ENCODE assay signal across 8 cellular contexts in the genomic region with DNA sequence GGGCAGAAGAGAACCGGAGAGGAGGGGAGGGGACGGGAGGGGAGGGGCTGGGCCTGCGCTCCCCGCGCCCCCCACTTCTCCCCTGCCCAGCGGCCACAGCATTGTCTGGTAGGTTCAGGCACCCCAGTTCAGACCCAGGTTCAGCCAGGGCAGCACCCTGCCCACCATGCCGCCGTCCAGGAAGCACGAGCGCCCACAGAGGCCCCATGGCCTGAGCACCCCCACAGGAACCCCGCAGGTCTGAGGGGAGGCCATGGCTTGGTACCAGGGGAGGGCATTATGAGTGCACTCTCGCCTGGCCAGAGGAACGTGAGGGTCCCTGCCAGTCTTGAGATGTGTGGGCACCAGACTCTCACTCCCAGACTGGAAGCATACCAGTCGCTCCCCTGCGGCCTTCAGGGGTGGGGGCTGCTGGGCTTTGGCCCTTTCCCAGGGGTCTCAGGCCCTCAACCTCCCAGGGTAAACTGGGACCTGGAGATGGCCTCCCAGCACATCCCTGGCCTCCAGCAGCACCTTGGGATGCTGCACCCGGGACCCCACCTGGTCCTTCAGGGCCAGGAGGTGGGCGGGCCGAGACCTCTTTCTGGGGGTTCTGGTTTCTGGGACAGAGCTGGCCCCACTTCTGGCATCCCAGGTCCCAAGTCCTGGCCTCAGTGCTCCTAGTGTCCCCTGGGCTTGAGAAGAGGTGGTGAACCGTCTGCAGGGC. TPM values are rescaled to one million over a fixed set of nuclear protein-coding genes. Genes with fewer than 3 reads are reported as not detected.
DNase-seq lines count a peak whose midpoint lies in the region; ATAC-seq, FAIRE-seq and TF ChIP-seq lines count a peak whose summit lies in the region.

No MANE protein-coding gene starts in this region.

- H3K27ac ChIP-seq in MM.1S (ENCODE audit: low read length) (peak overlapping the region; percentile 55; the same call in 1 of the 2 replicates), K562 (ENCODE audit: extremely low read depth, low read depth, low read length) (peak overlapping the region; percentile 57; the same call in 1 of the 3 replicates), mesodermal cell (ENCODE audit: low read depth, low read length, severe bottlenecking) (peak overlapping the region; percentile 44), testis (peak overlapping the region; percentile 50 to 83)

- 60% methylated on average over 7 of the region's 19 CpGs for WGBS in K562 (ENCODE audit: insufficient coverage, low coverage, missing lambda C conversion rate)
- 88 to 90% methylated on average over 14 to 17 of the region's 19 CpGs for WGBS in mesodermal cell (ENCODE audit: insufficient coverage in 2 of 2), 2 experiments
- WGBS in testis, 2 donors, result 32% methylated on average over 13 to 19 of the region's 19 CpGs

- H3K4me2 ChIP-seq in MM.1S (ENCODE audit: low read depth, low read length) (peak overlapping the region; percentile 53; the same call in 1 of the 2 replicates), K562 (ENCODE audit: insufficient read depth, low read length) (no peak overlapping the region; the same call in none of the 2 replicates)

- intact Hi-C loops in K562 (cut with micrococcal nuclease), result no loop called here
- intact Hi-C loops in testis (cut with DNase I; ENCODE audit: low total_unique reads), result no loop called here

- DNase-seq in MM.1S (no peak), K562 (ENCODE audit: extremely low read depth in 1 of 4, low spot score in 3 of 4) (no peak), testis (no peak), GM10248 (ENCODE audit: extremely low spot score) (no peak), NCI-H2196 treated with DMSO at 0.1 percent for 48 hours (lab: John Stamatoyannopoulos, UW; ENCODE audit: unreplicated experiment) (no peak)

- in situ Hi-C loops in K562 (cut with MboI), result no loop called here

- no peaks in the 10 kb centered on the region for H3K9me2 ChIP-seq in MM.1S (replicated peaks; ENCODE audit: insufficient read depth, low read length)

- H2AFZ ChIP-seq in MM.1S (ENCODE audit: low read length) (no peak overlapping the region), K562 (ENCODE audit: low read depth, low read length) (no peak overlapping the region)

- no peak for TF ChIP-seq POLR2A in K562 (conservative IDR thresholded peaks at IDR 0.05)
- no peak for TF ChIP-seq POLR2A in testis (IDR thresholded peaks at IDR 0.05)

- POLR2A ChIA-PET in K562 (lab: Yijun Ruan, JAX), result interaction anchor here (1.1 to 1.4 kb wide), 2 partner anchors 14 to 46 kb away, joined by 3 to 4 read pairs; partner anchors contain the start of gene MAPK12
- POLR2A ChIA-PET in GM10248 (lab: Yijun Ruan, JAX), result interaction anchor here (0.6 to 1.4 kb wide), 2 partner anchors 10 to 108 kb away, joined by 4 read pairs; no protein-coding TSS in a partner anchor

- H3K27me3 ChIP-seq in MM.1S (replicated peaks; ENCODE audit: insufficient read depth, low read length) (no peaks in the 10 kb centered on the region), K562 (ENCODE audit: control insufficient read depth in 2 of 2, insufficient read depth in 2 of 2, low read length in 2 of 2) (no peaks in the 10 kb centered on the region), testis (no peaks in the 10 kb centered on the region)

- TF ChIP-seq RAD21 in K562 (CRISPR knock-in tag; conservative IDR thresholded peaks at IDR 0.05 in 1 of 2, IDR thresholded peaks at IDR 0.05 in 1 of 2), result no peak

- H3K9ac ChIP-seq in MM.1S (ENCODE audit: low read length) (peak overlapping the region; percentile 17; the same call in 1 of the 2 replicates), K562 (ENCODE audit: insufficient read depth in 1 of 2, low read depth in 2 of 2, low read length in 2 of 2) (peak overlapping the region in 1 of 2 experiments; percentile 83; a peak in 1 of 4 replicates)

- no peak for FAIRE-seq in K562 (lab: Jason Lieb, UNC)

- H3K9me3 ChIP-seq in MM.1S (replicated peaks; ENCODE audit: insufficient read depth, low read length), result no peaks in the 10 kb centered on the region
- no peaks in the 10 kb centered on the region for H3K9me3 ChIP-seq in K562 (replicated peaks; ENCODE audit: control insufficient read depth, insufficient read depth, low read depth, low read length)
- H3K9me3 ChIP-seq in mesodermal cell (ENCODE audit: control insufficient read depth, low read length), result no peaks in the 10 kb centered on the region
- no peaks in the 10 kb centered on the region for H3K9me3 ChIP-seq in testis

- no peaks in the 10 kb centered on the region for H3K9me1 ChIP-seq in K562 (ENCODE audit: control insufficient read depth, insufficient read depth, low read length)

- CTCF ChIA-PET in K562 (lab: Yijun Ruan, JAX; ENCODE audit: low intra/inter-chr PET ratio), result no interaction called here
- CTCF ChIA-PET in GM10248 (lab: Yijun Ruan, JAX), result interaction anchor here (1.1 to 6.4 kb wide), 4 partner anchors 12 to 217 kb away, joined by 3 to 66 read pairs (median 6); partner anchors contain the start of gene SCO2

- H3K4me1 ChIP-seq in MM.1S (ENCODE audit: low read length), result peaks cover 22% of the 10 kb centered on the region
- peaks cover 34 to 87% of the 10 kb centered on the region in 2 experiments for H3K4me1 ChIP-seq in K562 (replicated peaks in 1 of 2; ENCODE audit: control insufficient read depth in 2 of 2, insufficient read depth in 2 of 2, low read length in 2 of 2)
- H3K4me1 ChIP-seq in mesodermal cell (ENCODE audit: control insufficient read depth, insufficient read depth, low read length, poor library complexity, severe bottlenecking), result peaks cover 38% of the 10 kb centered on the region
- H3K4me1 ChIP-seq in testis, result peaks cover 45% of the 10 kb centered on the region

- H3K4me3 ChIP-seq in MM.1S (ENCODE audit: low read length) (no peak overlapping the region), K562 (no peak overlapping the region), mesodermal cell (ENCODE audit: extremely low read depth, insufficient read depth, low read length, poor library complexity, severe bottlenecking) (no peak overlapping the region), testis (no peak overlapping the region)

- ATAC-seq in K562 (no peak), GM19467 (IDR thresholded peaks at IDR 0.05; ENCODE audit: unreplicated experiment) (no peak), GM21367 (IDR thresholded peaks at IDR 0.05; ENCODE audit: unreplicated experiment) (no peak)

- H3K36me3 ChIP-seq in MM.1S (replicated peaks; ENCODE audit: insufficient read depth, low read length) (no peaks in the 10 kb centered on the region), K562 (ENCODE audit: control insufficient read depth, insufficient read depth, low read length) (no peaks in the 10 kb centered on the region), mesodermal cell (ENCODE audit: control insufficient read depth, insufficient read depth, low read length) (peaks cover 16% of the 10 kb centered on the region), testis (ENCODE audit: low read depth, missing control alignments) (no peaks in the 10 kb centered on the region)

- no TSS peak for BruUV-seq in K562 (replicated peaks; lab: Mats Ljungman, UMichigan)

- no peak for TF ChIP-seq CTCF in MM.1S (IDR thresholded peaks at IDR 0.05; ENCODE audit: low read length)
- TF ChIP-seq CTCF in K562 (IDR thresholded peaks at IDR 0.05 in 2 of 3, conservative IDR thresholded peaks at IDR 0.05 in 1 of 3; ENCODE audit: insufficient read depth in 2 of 3, low read depth in 1 of 3, low read length in 3 of 3), result no peak
- no peak for TF ChIP-seq CTCF in testis (IDR thresholded peaks at IDR 0.05)
- TF ChIP-seq CTCF in GM10248 (IDR thresholded peaks at IDR 0.05; ENCODE audit: control extremely low read depth, extremely low read depth, low read depth, missing control alignments), result no peak

- no peaks in the 10 kb centered on the region for H4K20me1 ChIP-seq in MM.1S (ENCODE audit: insufficient read depth, low read length)
- no peaks in the 10 kb centered on the region for H4K20me1 ChIP-seq in K562 (replicated peaks; ENCODE audit: control insufficient read depth, insufficient read depth, low read length)

- TF ChIP-seq EP300 in K562 (IDR thresholded peaks at IDR 0.05; ENCODE audit: low read length), result no peak

- H3K79me2 ChIP-seq in MM.1S (ENCODE audit: low read length) (peaks cover 30% of the 10 kb centered on the region), K562 (ENCODE audit: control insufficient read depth, insufficient read depth, low read length) (peaks cover 40% of the 10 kb centered on the region)

- peaks cover 9% of the 10 kb centered on the region for H3F3A ChIP-seq in MM.1S (ENCODE audit: insufficient read depth, low read length)

RNA-seq across cellular contexts. Expression of gene PLXNB2, which starts 0.6 kb away (rescaled TPM):
- 72.8 and 193 TPM in 2 replicates for total RNA-seq in K562 (2011; cell fraction: chromatin; rRNA removed; ENCODE audit: low replicate concordance)
- 120 and 131 TPM in 2 replicates for total RNA-seq in K562 (2011; cell fraction: nucleolus; rRNA removed)
- 71.3 and 73.4 TPM in 2 replicates for total RNA-seq in K562 (2011; cell fraction: nucleoplasm; rRNA removed)
- total RNA-seq in K562 (2014; rRNA removed) (16.9 and 22.7 TPM in 2 replicates), K562 (2014; rRNA removed; fragmentation: Illumina TruSeq; extraction: Trizol) (3.2 and 4.8 TPM in 2 replicates), K562 (2015; rRNA removed; fragmentation: Illumina TruSeq; extraction: Trizol) (9.9 and 11.3 TPM in 2 replicates), K562 (2021) (45.1 and 48.0 TPM in 2 replicates), testis (100 to 1,000 TPM; 219 to 243 TPM)
- polyA plus RNA-seq in K562 (2011; rRNA removed) (17.4 and 26.1 TPM in 2 replicates), K562 (2014; fragmentation: Illumina TruSeq; extraction: Trizol) (13.6 and 22.0 TPM in 2 replicates), K562 (2014; fragmentation: Nextera tagmentation; extraction: Ambion mirVana) (under 1 TPM; 0.15 to 0.81 TPM), K562 (2014; rRNA removed) (20.7 and 24.6 TPM in 2 replicates), testis (ENCODE audit: insufficient read depth, low read depth, low replicate concordance) (98.0 TPM)
- polyA plus RNA-seq in K562 (2011; cell fraction: cytosol; rRNA removed), result 21.9 and 41.4 TPM in 2 replicates
- 101 and 150 TPM in 2 replicates for polyA plus RNA-seq in K562 (2011; cell fraction: nucleus; rRNA removed)
- polyA plus RNA-seq in K562 (2012), result 30.4 and 43.6 TPM in 2 replicates
- 14.1 and 21.8 TPM in 2 replicates for polyA minus RNA-seq in K562 (2011; rRNA and poly(A)+ RNA removed)
- 37.2 and 59.9 TPM in 2 replicates for polyA minus RNA-seq in K562 (2011; cell fraction: cytosol; rRNA and poly(A)+ RNA removed)
- polyA minus RNA-seq in K562 (2011; cell fraction: nucleus; rRNA and poly(A)+ RNA removed), result 30.4 and 32.4 TPM in 2 replicates
- polyA plus RNA-seq in mesodermal cell (2013, experiment 1 of 2), result 108 TPM
- 92.5 TPM for polyA plus RNA-seq in mesodermal cell (2013, experiment 2 of 2)

RNA-seq across cellular contexts. Expression of gene DENND6B, which starts 18.8 kb away (rescaled TPM):
- total RNA-seq in K562 (2011; cell fraction: chromatin; rRNA removed; ENCODE audit: low replicate concordance), result 6.5 and 21.7 TPM in 2 replicates
- total RNA-seq in K562 (2011; cell fraction: nucleolus; rRNA removed), result 12.5 and 13.4 TPM in 2 replicates
- 8.5 and 9.8 TPM in 2 replicates for total RNA-seq in K562 (2011; cell fraction: nucleoplasm; rRNA removed)
- 1.5 and 2.3 TPM in 2 replicates for total RNA-seq in K562 (2014; rRNA removed)
- total RNA-seq in K562 (2014; rRNA removed; fragmentation: Illumina TruSeq; extraction: Trizol), result 0.26 and 0.29 TPM in 2 replicates
- total RNA-seq in K562 (2015; rRNA removed; fragmentation: Illumina TruSeq; extraction: Trizol), result 0.83 TPM in 2 replicates
- total RNA-seq in K562 (2021), result 3.1 and 3.2 TPM in 2 replicates
- 2.0 and 3.4 TPM in 2 replicates for polyA plus RNA-seq in K562 (2011; rRNA removed)
- 2.9 and 5.9 TPM in 2 replicates for polyA plus RNA-seq in K562 (2011; cell fraction: cytosol; rRNA removed)
- polyA plus RNA-seq in K562 (2011; cell fraction: nucleus; rRNA removed), result 18.3 and 38.3 TPM in 2 replicates
- polyA plus RNA-seq in K562 (2012), result 2.7 and 5.8 TPM in 2 replicates
- polyA plus RNA-seq in K562 (2014; fragmentation: Illumina TruSeq; extraction: Trizol), result 1.7 and 2.0 TPM in 2 replicates
- under 1 TPM; 0.07 to 0.31 TPM for polyA plus RNA-seq in K562 (2014; fragmentation: Nextera tagmentation; extraction: Ambion mirVana)
- polyA plus RNA-seq in K562 (2014; rRNA removed), result 3.1 and 3.7 TPM in 2 replicates
- polyA minus RNA-seq in K562 (2011; rRNA and poly(A)+ RNA removed), result 0.48 and 0.84 TPM in 2 replicates
- 1.8 and 3.2 TPM in 2 replicates for polyA minus RNA-seq in K562 (2011; cell fraction: cytosol; rRNA and poly(A)+ RNA removed)
- 2.6 and 3.8 TPM in 2 replicates for polyA minus RNA-seq in K562 (2011; cell fraction: nucleus; rRNA and poly(A)+ RNA removed)
- 5.2 TPM for polyA plus RNA-seq in mesodermal cell (2013, experiment 1 of 2)
- polyA plus RNA-seq in mesodermal cell (2013, experiment 2 of 2), result 3.4 TPM
- total RNA-seq in testis, result 10 to 100 TPM; 17.1 to 18.0 TPM
- polyA plus RNA-seq in testis (ENCODE audit: insufficient read depth, low read depth, low replicate concordance), result 22.0 TPM

RNA-seq across cellular contexts. Expression of gene PPP6R2, which starts 35.1 kb away (rescaled TPM):
- 97.0 and 226 TPM in 2 replicates for total RNA-seq in K562 (2011; cell fraction: chromatin; rRNA removed; ENCODE audit: low replicate concordance)
- 102 and 113 TPM in 2 replicates for total RNA-seq in K562 (2011; cell fraction: nucleolus; rRNA removed)
- total RNA-seq in K562 (2011; cell fraction: nucleoplasm; rRNA removed), result 69.3 and 79.1 TPM in 2 replicates
- total RNA-seq in K562 (2014; rRNA removed) (33.6 and 45.2 TPM in 2 replicates), K562 (2014; rRNA removed; fragmentation: Illumina TruSeq; extraction: Trizol) (7.7 and 9.2 TPM in 2 replicates), K562 (2015; rRNA removed; fragmentation: Illumina TruSeq; extraction: Trizol) (21.4 and 22.1 TPM in 2 replicates), K562 (2021) (35.8 and 39.8 TPM in 2 replicates), testis (100 to 1,000 TPM; 138 to 142 TPM)
- polyA plus RNA-seq in K562 (2011; rRNA removed) (24.1 and 33.0 TPM in 2 replicates), K562 (2014; fragmentation: Illumina TruSeq; extraction: Trizol) (17.9 and 28.4 TPM in 2 replicates), K562 (2014; fragmentation: Nextera tagmentation; extraction: Ambion mirVana) (under 1 TPM; 0.32 to 0.74 TPM), K562 (2014; rRNA removed) (37.5 and 39.3 TPM in 2 replicates), testis (ENCODE audit: insufficient read depth, low read depth, low replicate concordance) (123 TPM)
- polyA plus RNA-seq in K562 (2011; cell fraction: cytosol; rRNA removed), result 30.1 and 36.3 TPM in 2 replicates
- 112 and 152 TPM in 2 replicates for polyA plus RNA-seq in K562 (2011; cell fraction: nucleus; rRNA removed)
- polyA plus RNA-seq in K562 (2012), result 27.4 and 43.9 TPM in 2 replicates
- 17.5 and 21.0 TPM in 2 replicates for polyA minus RNA-seq in K562 (2011; rRNA and poly(A)+ RNA removed)
- polyA minus RNA-seq in K562 (2011; cell fraction: cytosol; rRNA and poly(A)+ RNA removed), result 15.7 and 22.8 TPM in 2 replicates
- 27.3 and 36.0 TPM in 2 replicates for polyA minus RNA-seq in K562 (2011; cell fraction: nucleus; rRNA and poly(A)+ RNA removed)
- polyA plus RNA-seq in mesodermal cell (2013, experiment 1 of 2), result 37.9 TPM
- polyA plus RNA-seq in mesodermal cell (2013, experiment 2 of 2), result 29.3 TPM

RNA-seq across cellular contexts. Expression of gene MAPK11, which starts 37.9 kb away (rescaled TPM):
- 6.0 and 15.3 TPM in 2 replicates for total RNA-seq in K562 (2011; cell fraction: chromatin; rRNA removed; ENCODE audit: low replicate concordance)
- total RNA-seq in K562 (2011; cell fraction: nucleolus; rRNA removed), result 11.8 and 12.5 TPM in 2 replicates
- 6.0 and 6.7 TPM in 2 replicates for total RNA-seq in K562 (2011; cell fraction: nucleoplasm; rRNA removed)
- 9.6 and 9.8 TPM in 2 replicates for total RNA-seq in K562 (2014; rRNA removed)
- total RNA-seq in K562 (2014; rRNA removed; fragmentation: Illumina TruSeq; extraction: Trizol), result 1.9 and 2.5 TPM in 2 replicates
- total RNA-seq in K562 (2015; rRNA removed; fragmentation: Illumina TruSeq; extraction: Trizol), result 5.3 and 5.8 TPM in 2 replicates
- total RNA-seq in K562 (2021), result 12.8 and 14.6 TPM in 2 replicates
- 5.1 and 7.0 TPM in 2 replicates for polyA plus RNA-seq in K562 (2011; rRNA removed)
- polyA plus RNA-seq in K562 (2011; cell fraction: cytosol; rRNA removed), result 5.6 and 12.8 TPM in 2 replicates
- 39.5 and 60.0 TPM in 2 replicates for polyA plus RNA-seq in K562 (2011; cell fraction: nucleus; rRNA removed)
- polyA plus RNA-seq in K562 (2012), result 9.9 and 19.7 TPM in 2 replicates
- 5.7 and 7.0 TPM in 2 replicates for polyA plus RNA-seq in K562 (2014; fragmentation: Illumina TruSeq; extraction: Trizol)
- polyA plus RNA-seq in K562 (2014; fragmentation: Nextera tagmentation; extraction: Ambion mirVana), result under 1 TPM; 0.06 to 0.10 TPM
- 10.6 and 11.5 TPM in 2 replicates for polyA plus RNA-seq in K562 (2014; rRNA removed)
- polyA minus RNA-seq in K562 (2011; rRNA and poly(A)+ RNA removed), result 1.4 and 3.6 TPM in 2 replicates
- 5.2 and 6.5 TPM in 2 replicates for polyA minus RNA-seq in K562 (2011; cell fraction: cytosol; rRNA and poly(A)+ RNA removed)
- 6.1 and 6.3 TPM in 2 replicates for polyA minus RNA-seq in K562 (2011; cell fraction: nucleus; rRNA and poly(A)+ RNA removed)
- 13.3 TPM for polyA plus RNA-seq in mesodermal cell (2013, experiment 1 of 2)
- polyA plus RNA-seq in mesodermal cell (2013, experiment 2 of 2), result 7.2 TPM
- total RNA-seq in testis, result 10 to 100 TPM in 1 of 2 donors, 1 to 10 TPM in 1; 8.3 to 10.7 TPM
- 6.4 TPM for polyA plus RNA-seq in testis (ENCODE audit: insufficient read depth, low read depth, low replicate concordance)

RNA-seq across cellular contexts. Expression of gene MAPK12, which starts 46.6 kb away (rescaled TPM):
- 112 and 304 TPM in 2 replicates for total RNA-seq in K562 (2011; cell fraction: chromatin; rRNA removed; ENCODE audit: low replicate concordance)
- 207 and 279 TPM in 2 replicates for total RNA-seq in K562 (2011; cell fraction: nucleolus; rRNA removed)
- 136 and 144 TPM in 2 replicates for total RNA-seq in K562 (2011; cell fraction: nucleoplasm; rRNA removed)
- 45.2 and 45.5 TPM in 2 replicates for total RNA-seq in K562 (2014; rRNA removed)
- total RNA-seq in K562 (2014; rRNA removed; fragmentation: Illumina TruSeq; extraction: Trizol), result 5.7 and 11.1 TPM in 2 replicates
- total RNA-seq in K562 (2015; rRNA removed; fragmentation: Illumina TruSeq; extraction: Trizol), result 32.9 and 33.8 TPM in 2 replicates
- total RNA-seq in K562 (2021), result 68.4 and 69.1 TPM in 2 replicates
- 30.6 and 45.2 TPM in 2 replicates for polyA plus RNA-seq in K562 (2011; rRNA removed)
- 35.5 and 49.4 TPM in 2 replicates for polyA plus RNA-seq in K562 (2011; cell fraction: cytosol; rRNA removed)
- 285 and 430 TPM in 2 replicates for polyA plus RNA-seq in K562 (2011; cell fraction: nucleus; rRNA removed)
- polyA plus RNA-seq in K562 (2012), result 38.8 and 60.9 TPM in 2 replicates
- polyA plus RNA-seq in K562 (2014; fragmentation: Illumina TruSeq; extraction: Trizol), result 32.8 and 35.5 TPM in 2 replicates
- 1 to 10 TPM in 1 of 2 experiments, under 1 TPM in 1; 0.79 to 4.0 TPM for polyA plus RNA-seq in K562 (2014; fragmentation: Nextera tagmentation; extraction: Ambion mirVana)
- polyA plus RNA-seq in K562 (2014; rRNA removed), result 69.4 and 71.5 TPM in 2 replicates
- 12.0 and 15.0 TPM in 2 replicates for polyA minus RNA-seq in K562 (2011; rRNA and poly(A)+ RNA removed)
- polyA minus RNA-seq in K562 (2011; cell fraction: cytosol; rRNA and poly(A)+ RNA removed), result 18.3 and 22.3 TPM in 2 replicates
- 61.0 and 65.0 TPM in 2 replicates for polyA minus RNA-seq in K562 (2011; cell fraction: nucleus; rRNA and poly(A)+ RNA removed)
- 26.1 TPM for polyA plus RNA-seq in mesodermal cell (2013, experiment 1 of 2)
- polyA plus RNA-seq in mesodermal cell (2013, experiment 2 of 2), result 25.9 TPM
- 10 to 100 TPM; 22.3 to 25.1 TPM for total RNA-seq in testis
- 9.1 TPM for polyA plus RNA-seq in testis (ENCODE audit: insufficient read depth, low read depth, low replicate concordance)
